In genomic region chr5:171601266-171601881, GRCh38 we compare ENCODE assay signal across 17 cellular contexts.
A peak's percentile ranks its signal among the peaks of the same experiment; 100 is the strongest.
DNase-seq lines count a peak whose midpoint lies in the region; ATAC-seq lines count a peak whose summit lies in the region.
"Had no signal": no experiment of that assay in that cellular context is flagged by ENCODE, and none has a peak within 500 bp of the region (broad histone marks: within the 10 kb centered on the region; RNA-seq: fewer than 3 reads in every experiment).

No MANE protein-coding gene starts in this region.

- no peaks in the 10 kb centered on the region for H3K36me3 Mint-ChIP-seq in activated T-cell treated with anti-CD3 and anti-CD28 coated beads, Interleukin-2, amount 50 U/mL, for 24 hours (ENCODE audit: low read depth)

- H3K27ac Mint-ChIP-seq in activated T-cell treated with anti-CD3 and anti-CD28 coated beads, Interleukin-2, amount 50 U/mL, for 24 hours, result peak overlapping the region; percentile 73
- H3K27ac Mint-ChIP-seq: B cell had no signal

- peaks cover 13% of the 10 kb centered on the region for H3K4me1 Mint-ChIP-seq in activated T-cell treated with anti-CD3 and anti-CD28 coated beads, Interleukin-2, amount 50 U/mL, for 24 hours (ENCODE audit: low read depth)
- H3K4me1 Mint-ChIP-seq: B cell, neural crest cell had no signal

- ATAC-seq in sciatic nerve (peak; percentile 7), HG03432 (IDR thresholded peaks at IDR 0.05; ENCODE audit: unreplicated experiment) (no peak), HG03439 (IDR thresholded peaks at IDR 0.05; ENCODE audit: unreplicated experiment) (no peak)
- ATAC-seq: gastroesophageal sphincter, left colon had no signal

- DNase-seq in activated T-cell treated with anti-CD3 and anti-CD28 coated beads for 24 hours (ENCODE audit: low read depth), result peak; percentile 4
- no peak for DNase-seq in activated T-cell treated with anti-CD3 and anti-CD28 coated beads, Interleukin-2, amount 50 U/mL, for 1 hour
- DNase-seq in KBM-7, result peak; percentile 69
- DNase-seq in activated T-cell treated with anti-CD3 and anti-CD28 coated beads, Interleukin-2, amount 50 U/mL, for 24 hours, result no peak
- no peak for DNase-seq in sciatic nerve (ENCODE audit: low spot score)
- no peak for DNase-seq in NCI-H1417 treated with DMSO at 0.1 percent for 48 hours (lab: John Stamatoyannopoulos, UW)
- DNase-seq: activated CD4-positive, alpha-beta T cell treated with anti-CD3 and anti-CD28 coated beads, Interleukin-2, amount 50 U/mL, for 4 hours; effector CD4-positive, alpha-beta T cell; NCI-H1048; NCI-H774; stimulated activated CD4-positive, alpha-beta T cell treated with anti-CD3 and anti-CD28 coated beads, Interleukin-12 subunit alpha, Interleukin-12 subunit beta, amount 100 ng/mL, for 4 hours had no signal

- peaks cover 3% of the 10 kb centered on the region for H3K9me3 Mint-ChIP-seq in activated T-cell treated with anti-CD3 and anti-CD28 coated beads, Interleukin-2, amount 50 U/mL, for 24 hours

- H3K27me3 Mint-ChIP-seq in activated T-cell treated with anti-CD3 and anti-CD28 coated beads, Interleukin-2, amount 50 U/mL, for 24 hours, result peaks cover 46% of the 10 kb centered on the region

- in situ Hi-C loops in KBM-7 (cut with MboI; ENCODE audit: low pct_unique_long_range_greater_than_20kb, low sequenced_read_pairs), result no loop called here

- no peak overlapping the region for H3K4me3 Mint-ChIP-seq in activated T-cell treated with anti-CD3 and anti-CD28 coated beads, Interleukin-2, amount 50 U/mL, for 24 hours
- H3K4me3 Mint-ChIP-seq: B cell, neural crest cell had no signal

- intact Hi-C loops in sciatic nerve (cut with DNase I), result no loop called here

Comparison
In these comparisons a context has a peak if more than half of its experiments do, and no peak if none do; other contexts are left out.
1. DNase-seq: peak in activated T-cell treated with anti-CD3 and anti-CD28 coated beads for 24 hours (single experiment) and KBM-7 (single experiment); none in activated T-cell treated with anti-CD3 and anti-CD28 coated beads, Interleukin-2, amount 50 U/mL, for 1 hour (single experiment), activated T-cell treated with anti-CD3 and anti-CD28 coated beads, Interleukin-2, amount 50 U/mL, for 24 hours (single experiment), sciatic nerve (single experiment) and NCI-H1417 treated with DMSO at 0.1 percent for 48 hours (single experiment).